11 cellular contexts compared by ENCODE assay signal in genomic region chr21:42238185-42238934, GRCh38. TPM values are rescaled to one million over a fixed set of nuclear protein-coding genes. Genes with fewer than 3 reads are reported as not detected.
DNase-seq lines count a peak whose midpoint lies in the region; ATAC-seq and TF ChIP-seq lines count a peak whose summit lies in the region.
"Had no signal": no experiment of that assay in that cellular context is flagged by ENCODE, and none has a peak within 500 bp of the region (broad histone marks: within the 10 kb centered on the region; RNA-seq: fewer than 3 reads in every experiment).

No MANE protein-coding gene starts in this region.

- no peak overlapping the region for H3K4me3 ChIP-seq in right cardiac atrium (ENCODE audit: low read length)
- H3K4me3 ChIP-seq in right atrium auricular region = no peak overlapping the region
- no peak overlapping the region for H3K4me3 ChIP-seq in prostate gland
- H3K4me3 ChIP-seq: coronary artery had no signal

- H3K27ac ChIP-seq in right cardiac atrium (ENCODE audit: low read length) = peak overlapping the region; percentile 26
- peak overlapping the region in 1 of 2 donors; percentile 1 for H3K27ac ChIP-seq in right atrium auricular region
- no peak overlapping the region for H3K27ac ChIP-seq in prostate gland
- H3K27ac ChIP-seq: coronary artery, HL-60 had no signal

- POLR2A ChIA-PET in activated CD8-positive, alpha-beta T cell treated with anti-CD3 and anti-CD28 coated beads for 36 hours (lab: Charles Lee) = interaction anchor here (0.7 to 9.6 kb wide), 19 partner anchors 8 to 309 kb away, joined by 3 to 110 read pairs (median 6); partner anchors contain the start of gene ABCG1

- H3K27me3 ChIP-seq in right cardiac atrium (ENCODE audit: control insufficient read depth, insufficient read depth) (no peaks in the 10 kb centered on the region), right atrium auricular region (no peaks in the 10 kb centered on the region), prostate gland (replicated peaks; ENCODE audit: insufficient read depth) (no peaks in the 10 kb centered on the region)

- 69% methylated on average over 12 of the region's 12 CpGs for WGBS in right cardiac atrium
- WGBS in prostate gland = 67% methylated on average over 12 of the region's 12 CpGs

- no peak for TF ChIP-seq POLR2A in prostate gland (IDR thresholded peaks at IDR 0.05)

- CTCF ChIA-PET in activated CD8-positive, alpha-beta T cell treated with anti-CD3 and anti-CD28 coated beads for 36 hours (lab: Charles Lee) = interaction anchor here (0.8 to 4.7 kb wide), 21 partner anchors 9 to 99 kb away, joined by 3 to 38 read pairs (median 5); no protein-coding TSS in a partner anchor

- H3K36me3 Mint-ChIP-seq in activated CD8-positive, alpha-beta T cell treated with anti-CD3 and anti-CD28 coated beads for 36 hours (ENCODE audit: low read depth) = no peaks in the 10 kb centered on the region

- intact Hi-C loops in right cardiac atrium (cut with DNase I) = no loop called here
- intact Hi-C loops in activated CD8-positive, alpha-beta T cell treated with anti-CD3 and anti-CD28 coated beads for 36 hours (cut with micrococcal nuclease) = loop anchor here (5.0 to 10.0 kb wide), 2 partner anchors 46 to 234 kb away; no protein-coding TSS in a partner anchor
- intact Hi-C loops in prostate gland (cut with DNase I) = no loop called here

- no peaks in the 10 kb centered on the region for H3K27me3 Mint-ChIP-seq in activated CD8-positive, alpha-beta T cell treated with anti-CD3 and anti-CD28 coated beads for 36 hours

- TF ChIP-seq CTCF in right atrium auricular region (IDR thresholded peaks at IDR 0.05) = no peak
- no peak for TF ChIP-seq CTCF in activated CD8-positive, alpha-beta T cell treated with anti-CD3 and anti-CD28 coated beads for 36 hours (IDR thresholded peaks at IDR 0.05)
- TF ChIP-seq CTCF in prostate gland (IDR thresholded peaks at IDR 0.05) = no peak

- H3K4me3 Mint-ChIP-seq in activated CD8-positive, alpha-beta T cell treated with anti-CD3 and anti-CD28 coated beads for 36 hours = peak overlapping the region; percentile 45

- H3K9me3 Mint-ChIP-seq in activated CD8-positive, alpha-beta T cell treated with anti-CD3 and anti-CD28 coated beads for 36 hours = no peaks in the 10 kb centered on the region

- DNase-seq in right cardiac atrium (no peak), right atrium auricular region (ENCODE audit: low spot score) (no peak), dermis blood vessel endothelial cell (peak; percentile 29), glomerular visceral epithelial cell (ENCODE audit: extremely low spot score) (no peak), NCI-H2227 (lab: John Stamatoyannopoulos, UW; ENCODE audit: unreplicated experiment) (no peak), prostate gland (ENCODE audit: low spot score) (no peak), GDM1 (lab: John Stamatoyannopoulos, UW) (no peak)
- DNase-seq in activated CD8-positive, alpha-beta T cell treated with anti-CD3 and anti-CD28 coated beads for 36 hours = peak; percentile 65
- DNase-seq: NCI-H1417 had no signal

- no peaks in the 10 kb centered on the region for H3K36me3 ChIP-seq in right atrium auricular region
- no peaks in the 10 kb centered on the region for H3K36me3 ChIP-seq in prostate gland

- H3K9me3 ChIP-seq in right cardiac atrium (ENCODE audit: control insufficient read depth, low read length) (no peaks in the 10 kb centered on the region), right atrium auricular region (no peaks in the 10 kb centered on the region), prostate gland (no peaks in the 10 kb centered on the region)

- H3K4me1 ChIP-seq in right cardiac atrium (ENCODE audit: control insufficient read depth, insufficient read depth, low read length) (peaks cover 18% of the 10 kb centered on the region), right atrium auricular region (peaks cover 0 to 56% of the 10 kb centered on the region in 2 donors), prostate gland (replicated peaks) (peaks cover 19% of the 10 kb centered on the region)

- ATAC-seq in right cardiac atrium = no peak
- ATAC-seq in activated CD8-positive, alpha-beta T cell treated with anti-CD3 and anti-CD28 coated beads for 36 hours = no peak

- H3K4me1 Mint-ChIP-seq in activated CD8-positive, alpha-beta T cell treated with anti-CD3 and anti-CD28 coated beads for 36 hours (ENCODE audit: low read depth) = peaks cover 64% of the 10 kb centered on the region

- H3K27ac Mint-ChIP-seq in activated CD8-positive, alpha-beta T cell treated with anti-CD3 and anti-CD28 coated beads for 36 hours = peak overlapping the region; percentile 93

RNA-seq across cellular contexts. Expression of gene ABCG1, which starts 19.4 kb away (rescaled TPM):
- 10 to 100 TPM in 1 of 4 donors, 1 to 10 TPM in 3; 3.6 to 11.5 (median 5.8) TPM for total RNA-seq in right cardiac atrium
- polyA plus RNA-seq in right cardiac atrium = 5.7 TPM
- 10 to 100 TPM in 1 of 2 donors, 1 to 10 TPM in 1; 7.9 to 12.3 TPM for total RNA-seq in right atrium auricular region
- total RNA-seq in activated CD8-positive, alpha-beta T cell treated with anti-CD3 and anti-CD28 coated beads for 36 hours = 10 to 100 TPM; 12.1 to 12.7 TPM
- total RNA-seq in dermis blood vessel endothelial cell = 81.6 and 111 TPM in 2 replicates
- 10 to 100 TPM; 22.7 to 28.3 TPM for total RNA-seq in prostate gland

Comparison
In these comparisons a context has a peak if more than half of its experiments do, and no peak if none do; other contexts are left out.
1. DNase-seq: peak in activated CD8-positive, alpha-beta T cell treated with anti-CD3 and anti-CD28 coated beads for 36 hours (single experiment) and dermis blood vessel endothelial cell (single experiment); none in right cardiac atrium (0 of 3), right atrium auricular region (single experiment), glomerular visceral epithelial cell (single experiment), NCI-H2227 (single experiment), prostate gland (single experiment) and GDM1 (single experiment).